ENCODE assay signal across 1 cellular context in genomic region chr19:49564616-49565045, GRCh38.
TF ChIP-seq lines count a peak whose summit lies in the region.

No MANE protein-coding gene starts in this region.

TF ChIP-seq in GM23338, 12 proteins besides CTCF, POLR2A, EP300 and RAD21:
- TF ChIP-seq ZNF462 (CRISPR knock-in tag; IDR thresholded peaks at IDR 0.05), result no peak
